13 cellular contexts compared by ENCODE assay signal in genomic region chr9:19156026-19156474, GRCh38. TPM values are rescaled to one million over a fixed set of nuclear protein-coding genes. Genes with fewer than 3 reads are reported as not detected.
DNase-seq lines count a peak whose midpoint lies in the region; ATAC-seq and TF ChIP-seq lines count a peak whose summit lies in the region.
"Had no signal": no experiment of that assay in that cellular context is flagged by ENCODE, and none has a peak within 500 bp of the region (broad histone marks: within the 10 kb centered on the region; RNA-seq: fewer than 3 reads in every experiment).

No MANE protein-coding gene starts in this region.

- TF ChIP-seq CTCF in DND-41 (IDR thresholded peaks at IDR 0.05; ENCODE audit: borderline replicate concordance, extremely low read depth, low read length, poor library complexity, severe bottlenecking) (no peak), foreskin keratinocyte (conservative IDR thresholded peaks at IDR 0.05) (no peak)

- H3K9me3 ChIP-seq in BLaER1, result no peaks in the 10 kb centered on the region
- no peaks in the 10 kb centered on the region for H3K9me3 ChIP-seq in DND-41 (ENCODE audit: insufficient read depth, low read length, severe bottlenecking)

- ATAC-seq in DND-41 (ENCODE audit: insufficient read depth, low read depth) (peak; percentile 89), HG03342 (IDR thresholded peaks at IDR 0.05; ENCODE audit: unreplicated experiment) (peak; percentile 42), foreskin keratinocyte (peak; percentile 23), HG02763 (IDR thresholded peaks at IDR 0.05; ENCODE audit: unreplicated experiment) (no peak), HG03354 (IDR thresholded peaks at IDR 0.05; ENCODE audit: poor library complexity, severe bottlenecking, unreplicated experiment) (no peak)
- ATAC-seq: stimulated activated naive B cell treated with anti-CD40 and anti-IgM and Interleukin-4, amounts not matched to agents 10 μg/mL and 1 μg/mL and 100 μg/mL, for 72 hours had no signal

- H3K9ac ChIP-seq in BLaER1 (no peak overlapping the region), DND-41 (ENCODE audit: low read depth, low read length) (no peak overlapping the region)

- H3K4me3 ChIP-seq in BLaER1 (no peak overlapping the region), DND-41 (ENCODE audit: low read depth in 1 of 2, low read length in 2 of 2) (no peak overlapping the region)
- H3K4me3 ChIP-seq: MG63 had no signal

- H3K4me2 ChIP-seq in BLaER1 (peak overlapping the region; percentile 27), DND-41 (ENCODE audit: insufficient read depth, low read length) (no peak overlapping the region)

- H3K27me3 ChIP-seq in BLaER1 (no peaks in the 10 kb centered on the region), DND-41 (ENCODE audit: insufficient read depth, low read length, poor library complexity) (no peaks in the 10 kb centered on the region), foreskin keratinocyte (no peaks in the 10 kb centered on the region)
- H3K27me3 ChIP-seq: MG63 had no signal

- H3K36me3 ChIP-seq in BLaER1 (no peaks in the 10 kb centered on the region), DND-41 (ENCODE audit: insufficient read depth, low read length) (no peaks in the 10 kb centered on the region)
- H3K36me3 ChIP-seq: MG63 had no signal

- DNase-seq in DND-41, result peak; percentile 44
- DNase-seq in foreskin keratinocyte, result no peak
- DNase-seq in medulla oblongata (ENCODE audit: extremely low spot score), result no peak
- no peak for DNase-seq in hypothalamus (lab: John Stamatoyannopoulos, UW)
- DNase-seq: cerebellar nuclear complex; H7; stimulated activated CD4-positive, alpha-beta T cell treated with anti-CD3 and anti-CD28 coated beads, Interleukin-4, amount 100 ng/mL, for 4 hours; stimulated activated naive B cell treated with anti-CD40 and anti-IgM and Interleukin-4, amounts not matched to agents 10 μg/mL and 1 μg/mL and 100 μg/mL, for 72 hours had no signal

- H3K79me2 ChIP-seq in DND-41 (ENCODE audit: insufficient read depth, low read length), result no peaks in the 10 kb centered on the region

- H4K20me1 ChIP-seq in BLaER1 (no peaks in the 10 kb centered on the region), DND-41 (ENCODE audit: insufficient read depth, low read length) (no peaks in the 10 kb centered on the region)

- peak overlapping the region; percentile 30; the same call in 1 of the 2 replicates for H2AFZ ChIP-seq in DND-41 (ENCODE audit: low read depth, low read length)

- H3K27ac ChIP-seq in BLaER1 (no peak overlapping the region), DND-41 (ENCODE audit: low read length) (peak overlapping the region; percentile 35; the same call in 1 of the 2 replicates), foreskin keratinocyte (no peak overlapping the region)

- H3K4me1 ChIP-seq in BLaER1, result peaks cover 11% of the 10 kb centered on the region
- peaks cover 24% of the 10 kb centered on the region for H3K4me1 ChIP-seq in DND-41 (ENCODE audit: insufficient read depth, low read length)
- H3K4me1 ChIP-seq in foreskin keratinocyte, result no peaks in the 10 kb centered on the region

RNA-seq across cellular contexts. Expression of gene PLIN2, which starts 28.8 kb away (rescaled TPM):
- 12.3 and 20.2 TPM in 2 replicates for total RNA-seq in foreskin keratinocyte
- 9.8 and 15.6 TPM in 2 replicates for polyA plus RNA-seq in foreskin keratinocyte

RNA-seq across cellular contexts. Expression of gene HAUS6, which starts 53.3 kb away (rescaled TPM):
- 23.1 and 25.4 TPM in 2 replicates for total RNA-seq in foreskin keratinocyte
- polyA plus RNA-seq in foreskin keratinocyte, result 5.2 and 7.2 TPM in 2 replicates

Comparison
In these comparisons a context has a peak if more than half of its experiments do, and no peak if none do; other contexts are left out.
1. ATAC-seq: peak in DND-41 (single experiment), HG03342 (single experiment) and foreskin keratinocyte (single experiment); none in HG02763 (single experiment) and HG03354 (single experiment).